6 cellular contexts compared by ENCODE assay signal in the genomic region with DNA sequence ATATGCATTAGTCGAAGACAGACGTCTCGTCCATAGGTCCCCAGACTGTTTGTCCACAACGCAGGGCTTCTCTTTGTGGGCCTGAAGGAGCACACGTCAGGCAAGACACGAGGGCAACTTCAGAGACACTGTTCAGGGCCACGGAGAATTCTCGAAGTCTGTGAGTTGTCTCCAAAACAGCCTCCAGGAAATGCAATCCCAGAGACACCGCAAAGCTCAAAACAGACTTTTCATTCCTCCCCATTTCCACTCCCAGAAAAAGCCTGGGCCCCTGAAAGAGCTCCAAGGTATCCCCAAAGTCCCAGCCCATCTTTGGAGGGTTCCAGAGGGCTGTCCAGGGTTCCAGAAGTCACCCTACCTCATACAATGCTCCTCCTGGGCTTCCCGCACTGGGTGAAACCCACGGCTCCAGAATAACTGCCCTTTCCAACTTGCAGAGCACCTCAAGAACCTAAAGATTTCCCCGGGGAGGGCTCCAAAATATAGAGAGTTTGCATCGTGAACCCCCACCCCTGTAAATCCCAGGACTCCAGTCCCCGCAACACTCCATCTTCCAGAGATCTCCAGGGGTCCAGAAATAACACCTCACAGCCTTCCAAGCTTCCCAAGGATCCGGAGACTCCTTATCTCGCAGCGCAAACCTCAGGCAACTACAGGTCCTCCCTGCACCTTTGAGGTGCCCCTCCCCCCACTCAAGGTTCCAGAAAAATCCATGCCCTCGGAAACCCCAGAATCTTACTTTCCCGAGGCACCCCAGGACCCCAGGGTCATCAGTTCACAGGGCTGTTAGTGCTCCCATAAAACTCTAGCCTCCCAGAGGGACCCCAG. TPM values are rescaled to one million over a fixed set of nuclear protein-coding genes. Genes with fewer than 3 reads are reported as not detected.
DNase-seq lines count a peak whose midpoint lies in the region; ATAC-seq and TF ChIP-seq lines count a peak whose summit lies in the region.

No MANE protein-coding gene starts in this region.

- peaks cover 12% of the 10 kb centered on the region for H3K36me3 ChIP-seq in CD8-positive, alpha-beta T cell (ENCODE audit: insufficient read depth, low read length)
- no peaks in the 10 kb centered on the region for H3K36me3 ChIP-seq in hepatocyte (replicated peaks; ENCODE audit: insufficient read depth, low read depth)
- H3K36me3 ChIP-seq in thyroid gland = peaks cover 10 to 17% of the 10 kb centered on the region in 2 donors

- no peaks in the 10 kb centered on the region for H3K27me3 Mint-ChIP-seq in CD8-positive, alpha-beta T cell (ENCODE audit: low read depth)

- H3K4me3 ChIP-seq in CD8-positive, alpha-beta T cell (ENCODE audit: low read depth, low read length) = peak overlapping the region; percentile 56
- H3K4me3 ChIP-seq in hepatocyte = peak overlapping the region; percentile 12
- peak overlapping the region in 2 of 3 donors; percentile 4 to 95 for H3K4me3 ChIP-seq in thyroid gland (replicated peaks in 1 of 3)

- no peaks in the 10 kb centered on the region for H3K9me3 Mint-ChIP-seq in CD8-positive, alpha-beta T cell

- intact Hi-C loops in CD8-positive, alpha-beta T cell (cut with DNase I, micrococcal nuclease) = loop anchor here (1.0 to 10.0 kb wide), 11 partner anchors 10 to 452 kb away; partner anchors contain the start of genes BAX (in 2 of the 2), PPP1R15A (in 2 of the 2), CA11 (in 1 of the 2) and DHDH (in 1 of the 2)
- intact Hi-C loops in thyroid gland (cut with DNase I) = no loop called here

- CTCF ChIA-PET in CD8-positive, alpha-beta T cell (lab: Charles Lee) = interaction anchor here (1.5 kb wide), 1 partner anchor 153 kb away, joined by 3 read pairs; no protein-coding TSS in a partner anchor

- H3K27ac ChIP-seq in CD8-positive, alpha-beta T cell (ENCODE audit: low read depth, low read length) = peak overlapping the region; percentile 17
- peak overlapping the region; percentile 100 for H3K27ac ChIP-seq in hepatocyte
- H3K27ac ChIP-seq in thyroid gland = peak overlapping the region; percentile 87 to 97 (median 92)

- H3K27ac Mint-ChIP-seq in CD8-positive, alpha-beta T cell = peak overlapping the region; percentile 85

- ATAC-seq in CD8-positive, alpha-beta T cell = no peak
- no peak for ATAC-seq in GM18520 (IDR thresholded peaks at IDR 0.05; ENCODE audit: unreplicated experiment)

- H3K4me1 Mint-ChIP-seq in CD8-positive, alpha-beta T cell (ENCODE audit: low read depth) = peaks cover 62% of the 10 kb centered on the region

- H3K27me3 ChIP-seq in CD8-positive, alpha-beta T cell (ENCODE audit: insufficient read depth, low read length) = no peaks in the 10 kb centered on the region
- H3K27me3 ChIP-seq in hepatocyte (no peaks in the 10 kb centered on the region), thyroid gland (no peaks in the 10 kb centered on the region)

- no peaks in the 10 kb centered on the region for H3K9me3 ChIP-seq in CD8-positive, alpha-beta T cell (ENCODE audit: low read length)
- no peaks in the 10 kb centered on the region for H3K9me3 ChIP-seq in hepatocyte (ENCODE audit: low read depth)
- no peaks in the 10 kb centered on the region for H3K9me3 ChIP-seq in thyroid gland

- H3K36me3 Mint-ChIP-seq in CD8-positive, alpha-beta T cell = peaks cover 38% of the 10 kb centered on the region

- peak overlapping the region; percentile 99 for H3K4me3 Mint-ChIP-seq in CD8-positive, alpha-beta T cell

- WGBS in hepatocyte (ENCODE audit: low lambda C conversion rate, missing lambda C conversion rate) = 17% methylated on average over 19 of the region's 19 CpGs
- 46 to 47% methylated on average over 11 to 18 of the region's 19 CpGs for WGBS in thyroid gland, 2 donors

- H3K4me2 ChIP-seq in hepatocyte = peak overlapping the region; percentile 82

- TF ChIP-seq CTCF in CD8-positive, alpha-beta T cell (IDR thresholded peaks at IDR 0.05) = no peak
- TF ChIP-seq CTCF in hepatocyte (IDR thresholded peaks at IDR 0.05; ENCODE audit: poor library complexity) = no peak
- TF ChIP-seq CTCF in thyroid gland (IDR thresholded peaks at IDR 0.05) = no peak

- H3K79me2 ChIP-seq in hepatocyte = peaks cover 20% of the 10 kb centered on the region

- DNase-seq in CD8-positive, alpha-beta T cell = no peak
- DNase-seq in OCI-M1 (lab: John Stamatoyannopoulos, UW) (peak; percentile 69), hepatocyte (ENCODE audit: low spot score) (peak; percentile 82), thyroid gland (no peak), NAMALWA (ENCODE audit: low spot score) (no peak)

- H4K20me1 ChIP-seq in hepatocyte (ENCODE audit: insufficient read depth, poor library complexity, severe bottlenecking) = peaks cover 21% of the 10 kb centered on the region

- no peaks in the 10 kb centered on the region for H3K9me2 ChIP-seq in hepatocyte (replicated peaks; ENCODE audit: insufficient read depth)

- no peak overlapping the region for H2AFZ ChIP-seq in hepatocyte

- peaks cover 54% of the 10 kb centered on the region for H3K4me1 ChIP-seq in CD8-positive, alpha-beta T cell (ENCODE audit: insufficient read depth, low read length)
- peaks cover 27% of the 10 kb centered on the region for H3K4me1 ChIP-seq in hepatocyte (ENCODE audit: insufficient read depth)
- peaks cover 44 to 54% of the 10 kb centered on the region in 2 donors for H3K4me1 ChIP-seq in thyroid gland

- no peak for TF ChIP-seq POLR2A in thyroid gland (IDR thresholded peaks at IDR 0.05)

- POLR2A ChIA-PET in CD8-positive, alpha-beta T cell (lab: Charles Lee) = interaction anchor here (0.6 to 3.6 kb wide), 11 partner anchors 8 to 707 kb away, joined by 3 to 39 read pairs (median 3); partner anchors contain the start of genes BAX, CA11, DHDH and GYS1

RNA-seq across cellular contexts. Expression of gene FTL, which starts 0.7 kb away (rescaled TPM):
- total RNA-seq in CD8-positive, alpha-beta T cell = 100 to 1,000 TPM; 665 to 668 TPM
- total RNA-seq in hepatocyte (8,878 and 9,969 TPM in 2 replicates), thyroid gland (over 10,000 TPM in 1 of 4 donors, 1,000 to 10,000 TPM in 3; 5,748 to 12,335 (median 7,175) TPM)
- 13,723 and 15,987 TPM in 2 replicates for polyA plus RNA-seq in hepatocyte

RNA-seq across cellular contexts. Expression of gene BAX, which starts 9.7 kb away (rescaled TPM):
- total RNA-seq in CD8-positive, alpha-beta T cell = 10 to 100 TPM; 55.7 to 57.4 TPM
- 76.4 and 77.3 TPM in 2 replicates for total RNA-seq in hepatocyte
- polyA plus RNA-seq in hepatocyte = 106 and 116 TPM in 2 replicates
- 10 to 100 TPM; 28.2 to 74.4 (median 41.2) TPM for total RNA-seq in thyroid gland

RNA-seq across cellular contexts. Expression of gene GYS1, which starts 28.7 kb away (rescaled TPM):
- 10 to 100 TPM in 1 of 2 experiments, 1 to 10 TPM in 1; 9.5 to 11.9 TPM for total RNA-seq in CD8-positive, alpha-beta T cell
- total RNA-seq in hepatocyte = 29.2 and 37.4 TPM in 2 replicates
- polyA plus RNA-seq in hepatocyte = 45.9 and 54.8 TPM in 2 replicates
- total RNA-seq in thyroid gland = 10 to 100 TPM; 17.9 to 33.2 (median 23.9) TPM

RNA-seq across cellular contexts. Expression of gene RUVBL2, which starts 29.3 kb away (rescaled TPM):
- total RNA-seq in CD8-positive, alpha-beta T cell = 10 to 100 TPM; 10.5 to 11.5 TPM
- 62.9 and 72.1 TPM in 2 replicates for total RNA-seq in hepatocyte
- polyA plus RNA-seq in hepatocyte = 79.6 and 84.9 TPM in 2 replicates
- 100 to 1,000 TPM in 3 of 4 donors, 10 to 100 TPM in 1; 80.5 to 131 (median 118) TPM for total RNA-seq in thyroid gland

RNA-seq across cellular contexts. Expression of gene DHDH, which starts 30.9 kb away (rescaled TPM):
- 1 to 10 TPM in 1 of 2 experiments, under 1 TPM in 1; 0.68 to 1.0 TPM for total RNA-seq in CD8-positive, alpha-beta T cell
- total RNA-seq in hepatocyte (0.72 and 3.7 TPM in 2 replicates), thyroid gland (not detected)
- 1.5 and 2.9 TPM in 2 replicates for polyA plus RNA-seq in hepatocyte

Comparison
In these comparisons a context has a peak if more than half of its experiments do, and no peak if none do; other contexts are left out.
1. DNase-seq: peak in OCI-M1 (single experiment) and hepatocyte (single experiment); none in CD8-positive, alpha-beta T cell (0 of 7), thyroid gland (0 of 2) and NAMALWA (single experiment).
2. H3K27ac ChIP-seq: peak in every context shown above with its lines; median percentile 100 in hepatocyte; 92 in thyroid gland; 17 in CD8-positive, alpha-beta T cell.
3. RNA of gene FTL, which starts 0.7 kb away (total RNA-seq): 8,878 to 9,969 TPM in hepatocyte and 5,748 to 12,335 TPM in thyroid gland; 665 to 668 TPM in CD8-positive, alpha-beta T cell; every median in the first group is over 4 times any median in the second.
4. Peak in every context shown above with its lines, with median percentiles within 50 percentile points of each other: H3K4me3 ChIP-seq.